In genomic region chr7:158944195-158944594, GRCh38 we compare ENCODE assay signal across 20 cellular contexts.
"Had no signal": no experiment of that assay in that cellular context is flagged by ENCODE, and none has a peak within 500 bp of the region (broad histone marks: within the 10 kb centered on the region; RNA-seq: fewer than 3 reads in every experiment).

No MANE protein-coding gene starts in this region.

- ATAC-seq: activated CD4-positive, alpha-beta T cell treated with anti-CD3 and anti-CD28 coated beads for 36 hours; activated CD8-positive, alpha-beta T cell treated with anti-CD3 and anti-CD28 coated beads for 36 hours; T-helper 17 cell had no signal

- H3K4me3 Mint-ChIP-seq: activated CD4-positive, alpha-beta T cell treated with anti-CD3 and anti-CD28 coated beads for 36 hours; activated CD8-positive, alpha-beta T cell treated with anti-CD3 and anti-CD28 coated beads for 36 hours; activated naive CD4-positive, alpha-beta T cell treated with anti-CD3 and anti-CD28 coated beads for 36 hours; activated naive CD8-positive, alpha-beta T cell; brain; T-helper 17 cell had no signal

- H3K4me1 Mint-ChIP-seq: activated CD4-positive, alpha-beta T cell treated with anti-CD3 and anti-CD28 coated beads for 36 hours; brain had no signal

- H3K27me3 Mint-ChIP-seq: activated CD4-positive, alpha-beta T cell treated with anti-CD3 and anti-CD28 coated beads for 36 hours; activated CD8-positive, alpha-beta T cell treated with anti-CD3 and anti-CD28 coated beads for 36 hours; activated naive CD8-positive, alpha-beta T cell; T-helper 17 cell had no signal

- DNase-seq: activated CD4-positive, alpha-beta T cell treated with anti-CD3 and anti-CD28 coated beads for 36 hours; activated CD8-positive, alpha-beta memory T cell treated with anti-CD3 and anti-CD28 coated beads, Interleukin-2, amount 50 U/mL, for 4 hours; activated CD8-positive, alpha-beta T cell treated with anti-CD3 and anti-CD28 coated beads for 36 hours; activated naive CD4-positive, alpha-beta T cell treated with anti-CD3 and anti-CD28 coated beads for 36 hours; activated T-cell treated with anti-CD3 and anti-CD28 coated beads, Interleukin-2, amount 50 U/mL, for 1 hour; amygdala; cerebellar nuclear complex; KG1; NCI-H1048; NCI-H1930; NCI-H2171; NCI-H2227 treated with DMSO at 0.1 percent for 48 hours; NCI-H446 treated with DMSO at 0.1 percent for 48 hours; NCI-H526 treated with DMSO at 0.1 percent for 48 hours; NCI-H82; SIG-M5; T-helper 17 cell; T-helper 9 cell had no signal

- H3K27ac Mint-ChIP-seq: activated CD4-positive, alpha-beta T cell treated with anti-CD3 and anti-CD28 coated beads for 36 hours; activated CD8-positive, alpha-beta T cell treated with anti-CD3 and anti-CD28 coated beads for 36 hours; activated naive CD4-positive, alpha-beta T cell treated with anti-CD3 and anti-CD28 coated beads for 36 hours; activated naive CD8-positive, alpha-beta T cell; T-helper 17 cell had no signal
